ENCODE assay signal across 25 cellular contexts in the genomic region with DNA sequence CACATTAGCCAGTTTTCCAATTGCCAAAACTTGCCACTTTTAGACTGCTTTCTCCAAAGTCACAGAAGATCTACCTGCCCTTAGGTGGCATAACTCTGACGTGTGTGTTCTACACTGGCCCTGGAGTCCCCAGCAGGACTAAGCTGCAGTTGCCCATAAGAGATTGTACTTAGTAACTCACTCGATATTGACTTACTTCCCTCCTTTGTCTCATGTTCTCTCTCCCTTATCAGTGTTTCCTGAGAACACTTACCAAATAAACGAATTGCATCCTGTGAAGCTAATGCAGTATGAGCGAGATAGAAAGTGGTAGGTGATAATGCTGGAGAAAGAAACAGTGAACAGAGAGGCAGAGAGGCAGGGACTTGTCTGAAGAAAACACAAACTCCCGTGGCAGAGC.
DNase-seq lines count a peak whose midpoint lies in the region; ATAC-seq, FAIRE-seq and TF ChIP-seq lines count a peak whose summit lies in the region.
"Had no signal": no experiment of that assay in that cellular context is flagged by ENCODE, and none has a peak within 500 bp of the region (broad histone marks: within the 10 kb centered on the region; RNA-seq: fewer than 3 reads in every experiment).

No MANE protein-coding gene starts in this region.

- ATAC-seq in heart left ventricle, result peak; percentile 52 to 90 (median 69)
- peak; percentile 20 for ATAC-seq in upper lobe of right lung
- no peak for ATAC-seq in stimulated activated naive CD8-positive, alpha-beta T cell treated with anti-CD3 and anti-CD28 coated beads, Interleukin-15, Interleukin-2, amounts not matched to agents 100 U/mL and 50 U/mL, for 24 hours
- ATAC-seq in HG02610 (IDR thresholded peaks at IDR 0.05; ENCODE audit: unreplicated experiment), result no peak
- ATAC-seq: PC-3 had no signal

- H3K9me3 ChIP-seq in heart left ventricle, result peaks cover 0 to 16% (median 2%) of the 10 kb centered on the region in 12 donors
- no peaks in the 10 kb centered on the region for H3K9me3 ChIP-seq in upper lobe of right lung
- H3K9me3 ChIP-seq: prostate gland had no signal

- DNase-seq in heart left ventricle (no peak), cardiac septum (ENCODE audit: low spot score) (no peak), dermis blood vessel endothelial cell (peak; percentile 67), lung microvascular endothelial cell (ENCODE audit: low read depth in 2 of 2) (peak; percentile 38 to 69), upper lobe of right lung (no peak), H54 (ENCODE audit: insufficient read length, low spot score) (no peak)
- no peak for DNase-seq in stimulated activated naive CD8-positive, alpha-beta T cell treated with anti-CD3 and anti-CD28 coated beads, Interleukin-15, Interleukin-2, amounts not matched to agents 100 U/mL and 50 U/mL, for 24 hours
- DNase-seq: activated CD4-positive, alpha-beta T cell treated with anti-CD3 and anti-CD28 coated beads for 4 hours; activated CD8-positive, alpha-beta memory T cell treated with anti-CD3 and anti-CD28 coated beads for 24 hours; activated T-cell treated with anti-CD3 and anti-CD28 coated beads, Interleukin-2, amount 50 U/mL, for 1 hour; AML-193; CD4-positive, alpha-beta memory T cell; DMS 273 treated with DMSO at 0.1 percent for 48 hours; HFFc6; KBM-7; kidney glomerular epithelial cell; NCI-H1417 treated with DMSO at 0.1 percent for 48 hours; PC-3; SIG-M5; stimulated activated CD4-positive, alpha-beta T cell treated with anti-CD3 and anti-CD28 coated beads, Interleukin-1b, Interleukin-23, amount 100 ng/mL, for 48 hours had no signal

- 9 to 23% (median 15%) methylated on average over 5 of the region's 5 CpGs for WGBS in heart left ventricle, 4 donors

- TF ChIP-seq POLR2A in heart left ventricle (IDR thresholded peaks at IDR 0.05) (no peak), H54 (IDR thresholded peaks at IDR 0.05; ENCODE audit: low read depth, low read length) (no peak)

- no peak for FAIRE-seq in H54 (lab: Jason Lieb, UNC)
- FAIRE-seq: endometrium, TTC549 had no signal

- intact Hi-C loops in heart left ventricle (cut with DNase I), result loop anchor here in 1 of 10 donors (5.0 kb wide), 1 partner anchor 39 kb away; no protein-coding TSS in a partner anchor
- intact Hi-C loops in cardiac septum (cut with DNase I), result no loop called here
- intact Hi-C loops in upper lobe of right lung (cut with DNase I), result no loop called here

- H3K27me3 ChIP-seq in heart left ventricle (no peaks in the 10 kb centered on the region), upper lobe of right lung (no peaks in the 10 kb centered on the region)

- H3K4me1 ChIP-seq in heart left ventricle, result peaks cover 0 to 17% (median 14%) of the 10 kb centered on the region in 12 donors
- peaks cover 16% of the 10 kb centered on the region for H3K4me1 ChIP-seq in upper lobe of right lung
- H3K4me1 ChIP-seq: prostate gland had no signal

- H3K27ac ChIP-seq in heart left ventricle (peak overlapping the region in 1 of 12 donors; percentile 26), upper lobe of right lung (no peak overlapping the region)
- H3K27ac ChIP-seq: prostate gland, skin epidermis had no signal

- TF ChIP-seq CTCF in heart left ventricle (IDR thresholded peaks at IDR 0.05), result no peak
- TF ChIP-seq CTCF in upper lobe of right lung (IDR thresholded peaks at IDR 0.05), result no peak

- H3K4me3 ChIP-seq in heart left ventricle (no peak overlapping the region), upper lobe of right lung (no peak overlapping the region)
- H3K4me3 ChIP-seq: prostate gland, skin epidermis had no signal

- H3K36me3 ChIP-seq in heart left ventricle (no peaks in the 10 kb centered on the region), upper lobe of right lung (no peaks in the 10 kb centered on the region)
- H3K36me3 ChIP-seq: prostate gland had no signal

Comparison
In these comparisons a context has a peak if more than half of its experiments do, and no peak if none do; other contexts are left out.
1. ATAC-seq: peak in heart left ventricle (4 of 4) and upper lobe of right lung (single experiment); none in stimulated activated naive CD8-positive, alpha-beta T cell treated with anti-CD3 and anti-CD28 coated beads, Interleukin-15, Interleukin-2, amounts not matched to agents 100 U/mL and 50 U/mL, for 24 hours (single experiment) and HG02610 (single experiment).
2. DNase-seq: peak in dermis blood vessel endothelial cell (single experiment) and lung microvascular endothelial cell (2 of 2); none in heart left ventricle (0 of 5), cardiac septum (single experiment), upper lobe of right lung (single experiment), stimulated activated naive CD8-positive, alpha-beta T cell treated with anti-CD3 and anti-CD28 coated beads, Interleukin-15, Interleukin-2, amounts not matched to agents 100 U/mL and 50 U/mL, for 24 hours (single experiment) and H54 (single experiment).